In genomic region chr10:451021-451471, GRCh38 we compare ENCODE assay signal across 8 cellular contexts.
A peak's percentile ranks its signal among the peaks of the same experiment; 100 is the strongest.
DNase-seq lines count a peak whose midpoint lies in the region; ATAC-seq and TF ChIP-seq lines count a peak whose summit lies in the region.

No MANE protein-coding gene starts in this region.

- DNase-seq in activated B cell treated with CpG ODN at 0.5 μM for 24 hours: no peak
- DNase-seq in fibroblast of peridontal ligament (ENCODE audit: extremely low read depth): peak; percentile 39
- peak; percentile 24 to 26 for DNase-seq in stimulated activated CD8-positive, alpha-beta memory T cell treated with anti-CD3 and anti-CD28 coated beads, Interleukin-2, amount 100 ng/mL, for 1 hour (ENCODE audit: low read depth in 2 of 2)
- DNase-seq in vagina (ENCODE audit: extremely low spot score in 2 of 2): no peak
- DNase-seq in ecto neural progenitor cell (ENCODE audit: low spot score): no peak
- DNase-seq in erythroblast (lab: John Stamatoyannopoulos, UW): no peak

- H3K27me3 Mint-ChIP-seq in activated B cell treated with CpG ODN at 0.5 μM for 24 hours: no peaks in the 10 kb centered on the region

- CTCF ChIA-PET in activated B cell treated with CpG ODN at 0.5 μM for 24 hours (lab: Charles Lee): no interaction called here

- no peak for TF ChIP-seq CTCF in activated B cell treated with CpG ODN at 0.5 μM for 24 hours (IDR thresholded peaks at IDR 0.05)
- no peak for TF ChIP-seq CTCF in vagina (IDR thresholded peaks at IDR 0.05)

- H3K27ac Mint-ChIP-seq in activated B cell treated with CpG ODN at 0.5 μM for 24 hours: no peak overlapping the region

- no peak overlapping the region for H3K4me3 ChIP-seq in vagina

- H3K4me1 Mint-ChIP-seq in activated B cell treated with CpG ODN at 0.5 μM for 24 hours: peaks cover 20% of the 10 kb centered on the region

- peak; percentile 93 for ATAC-seq in GM18858 (IDR thresholded peaks at IDR 0.05; ENCODE audit: unreplicated experiment)
- ATAC-seq in HG03064 (IDR thresholded peaks at IDR 0.05; ENCODE audit: low read depth, unreplicated experiment): peak; percentile 89
- ATAC-seq in activated B cell treated with CpG ODN at 0.5 μM for 24 hours (ENCODE audit: low read depth): peak; percentile 96

- POLR2A ChIA-PET in activated B cell treated with CpG ODN at 0.5 μM for 24 hours (lab: Charles Lee): no interaction called here

- H3K36me3 ChIP-seq in vagina: no peaks in the 10 kb centered on the region

- H3K4me1 ChIP-seq in vagina: peaks cover 21% of the 10 kb centered on the region

- TF ChIP-seq POLR2A in vagina (IDR thresholded peaks at IDR 0.05) (no peak), erythroblast (IDR thresholded peaks at IDR 0.05; ENCODE audit: low read length) (no peak)

- intact Hi-C loops in activated B cell treated with CpG ODN at 0.5 μM for 24 hours (cut with micrococcal nuclease): no loop called here
- intact Hi-C loops in vagina (cut with DNase I): no loop called here

- no peaks in the 10 kb centered on the region for H3K9me3 ChIP-seq in vagina

- H3K27ac ChIP-seq in vagina: no peak overlapping the region

- H3K9me3 Mint-ChIP-seq in activated B cell treated with CpG ODN at 0.5 μM for 24 hours: no peaks in the 10 kb centered on the region

- H3K36me3 Mint-ChIP-seq in activated B cell treated with CpG ODN at 0.5 μM for 24 hours (ENCODE audit: low read depth): no peaks in the 10 kb centered on the region

- H3K27me3 ChIP-seq in vagina: no peaks in the 10 kb centered on the region

- peak overlapping the region; percentile 35 for H3K4me3 Mint-ChIP-seq in activated B cell treated with CpG ODN at 0.5 μM for 24 hours

Comparison
In these comparisons a context has a peak if more than half of its experiments do, and no peak if none do; other contexts are left out.
1. DNase-seq: peak in fibroblast of peridontal ligament (single experiment) and stimulated activated CD8-positive, alpha-beta memory T cell treated with anti-CD3 and anti-CD28 coated beads, Interleukin-2, amount 100 ng/mL, for 1 hour (2 of 2); none in activated B cell treated with CpG ODN at 0.5 μM for 24 hours (single experiment), vagina (0 of 2), ecto neural progenitor cell (single experiment) and erythroblast (0 of 2).
2. Peak in every context shown above with its lines, with median percentiles within 50 percentile points of each other: ATAC-seq.